In genomic region chr16:740459-740763, GRCh38 we compare ENCODE assay signal across 9 cellular contexts. TPM values are rescaled to one million over a fixed set of nuclear protein-coding genes. Genes with fewer than 3 reads are reported as not detected.
DNase-seq lines count a peak whose midpoint lies in the region; ATAC-seq, FAIRE-seq and TF ChIP-seq lines count a peak whose summit lies in the region.
"Had no signal": no experiment of that assay in that cellular context is flagged by ENCODE, and none has a peak within 500 bp of the region (broad histone marks: within the 10 kb centered on the region; RNA-seq: fewer than 3 reads in every experiment).

No MANE protein-coding gene starts in this region.

- no peak overlapping the region for H3K27ac Mint-ChIP-seq in activated CD4-positive, alpha-beta T cell treated with anti-CD3 and anti-CD28 coated beads for 36 hours

- POLR2A ChIA-PET in activated CD4-positive, alpha-beta T cell treated with anti-CD3 and anti-CD28 coated beads for 36 hours (lab: Charles Lee): no interaction called here
- POLR2A ChIA-PET in PC-3 (lab: Charles Lee; ENCODE audit: unreplicated experiment): no interaction called here

- H3K79me2 ChIP-seq in PC-3 (ENCODE audit: low read length): peaks cover 12% of the 10 kb centered on the region

- no peak for ATAC-seq in activated CD4-positive, alpha-beta T cell treated with anti-CD3 and anti-CD28 coated beads for 36 hours
- ATAC-seq in PC-3 (peak; percentile 28), pancreas (peak; percentile 2 to 25 (median 19))

- H3K4me3 Mint-ChIP-seq in activated CD4-positive, alpha-beta T cell treated with anti-CD3 and anti-CD28 coated beads for 36 hours: peak overlapping the region; percentile 76

- H3K4me1 Mint-ChIP-seq in activated CD4-positive, alpha-beta T cell treated with anti-CD3 and anti-CD28 coated beads for 36 hours: peaks cover 26% of the 10 kb centered on the region

- DNase-seq in activated CD4-positive, alpha-beta T cell treated with anti-CD3 and anti-CD28 coated beads for 36 hours: no peak
- DNase-seq in activated CD4-positive, alpha-beta T cell treated with anti-CD3 and anti-CD28 coated beads for 4 hours: no peak
- no peak for DNase-seq in PC-3
- no peak for DNase-seq in esophagus muscularis mucosa (ENCODE audit: extremely low spot score)
- DNase-seq in pancreas: peak in 1 of 6 donors; percentile 83
- DNase-seq in glomerular visceral epithelial cell (ENCODE audit: extremely low spot score): no peak
- DNase-seq in retina: no peak
- no peak for DNase-seq in DMS 273 treated with DMSO at 0.1 percent for 48 hours (lab: John Stamatoyannopoulos, UW)

- no peaks in the 10 kb centered on the region for H3F3A ChIP-seq in PC-3 (ENCODE audit: low read length, unreplicated experiment)

- no TSS peak for BruUV-seq in PC-3 (replicated peaks; lab: Mats Ljungman, UMichigan)

- intact Hi-C loops in activated CD4-positive, alpha-beta T cell treated with anti-CD3 and anti-CD28 coated beads for 36 hours (cut with DNase I, micrococcal nuclease): loop anchor here (2.0 kb wide), 3 partner anchors 20 to 152 kb away; partner anchors contain the start of gene ANTKMT (in 2 of the 2)
- intact Hi-C loops in PC-3 (cut with micrococcal nuclease) (loop anchor here (5.0 kb wide), 1 partner anchor 42 kb away; no protein-coding TSS in a partner anchor), esophagus muscularis mucosa (cut with DNase I) (no loop called here), pancreas (cut with DNase I) (no loop called here)

- H3K27me3 ChIP-seq in PC-3 (ENCODE audit: low read length) (no peaks in the 10 kb centered on the region), esophagus muscularis mucosa (peaks cover 0 to 34% (median 0%) of the 10 kb centered on the region in 4 donors), pancreas (no peaks in the 10 kb centered on the region)

- peak overlapping the region; percentile 89 for H3K4me3 ChIP-seq in PC-3 (ENCODE audit: low read length)
- peak overlapping the region; percentile 67 to 96 (median 88) for H3K4me3 ChIP-seq in esophagus muscularis mucosa
- H3K4me3 ChIP-seq in pancreas: peak overlapping the region; percentile 88 to 97 (median 96)

- no peak for TF ChIP-seq POLR2A in esophagus muscularis mucosa (IDR thresholded peaks at IDR 0.05; ENCODE audit: low read depth)

- H3K9me3 Mint-ChIP-seq in activated CD4-positive, alpha-beta T cell treated with anti-CD3 and anti-CD28 coated beads for 36 hours (ENCODE audit: low read depth): no peaks in the 10 kb centered on the region

- no peak overlapping the region for H3K27ac ChIP-seq in PC-3 (ENCODE audit: low read length)
- peak overlapping the region; percentile 71 to 78 (median 72) for H3K27ac ChIP-seq in esophagus muscularis mucosa (replicated peaks in 1 of 4)
- peak overlapping the region in 2 of 4 donors; percentile 47 to 72 for H3K27ac ChIP-seq in pancreas

- no peaks in the 10 kb centered on the region for H3K9me2 ChIP-seq in PC-3 (replicated peaks; ENCODE audit: low read length)

- peaks cover 10% of the 10 kb centered on the region for H3K36me3 Mint-ChIP-seq in activated CD4-positive, alpha-beta T cell treated with anti-CD3 and anti-CD28 coated beads for 36 hours (ENCODE audit: low read depth)

- TF ChIP-seq EP300 in esophagus muscularis mucosa (IDR thresholded peaks at IDR 0.05): no peak

- H3K36me3 ChIP-seq in PC-3 (ENCODE audit: low read depth, low read length) (no peaks in the 10 kb centered on the region), esophagus muscularis mucosa (peaks cover 21 to 40% (median 29%) of the 10 kb centered on the region in 4 donors), pancreas (peaks cover 0 to 20% (median 0%) of the 10 kb centered on the region in 3 donors)

- H4K20me1 ChIP-seq in PC-3 (ENCODE audit: low read length): no peaks in the 10 kb centered on the region

- peak overlapping the region; percentile 79 for H3K9ac ChIP-seq in PC-3 (ENCODE audit: low read length)

- CTCF ChIA-PET in activated CD4-positive, alpha-beta T cell treated with anti-CD3 and anti-CD28 coated beads for 36 hours (lab: Charles Lee): interaction anchor here (0.7 to 2.3 kb wide), 7 partner anchors 16 to 513 kb away, joined by 3 to 7 read pairs (median 3); partner anchors contain the start of gene ANTKMT
- CTCF ChIA-PET in PC-3 (lab: Charles Lee): no interaction called here

- no peak for FAIRE-seq in pancreas (lab: Jason Lieb, UNC)

- 3% methylated on average over 12 of the region's 22 CpGs for WGBS in esophagus muscularis mucosa
- WGBS in pancreas, 2 donors: 0 to 1% methylated on average over 19 to 22 of the region's 22 CpGs

- H3K4me2 ChIP-seq in PC-3 (ENCODE audit: low read length): peak overlapping the region; percentile 97

- H3K9me3 ChIP-seq in PC-3 (ENCODE audit: low read length) (no peaks in the 10 kb centered on the region), esophagus muscularis mucosa (no peaks in the 10 kb centered on the region), pancreas (no peaks in the 10 kb centered on the region)

- H3K4me1 ChIP-seq in PC-3 (ENCODE audit: insufficient read depth, low read length) (peaks cover 5% of the 10 kb centered on the region; the same call in 1 of the 2 replicates), esophagus muscularis mucosa (peaks cover 14 to 21% (median 18%) of the 10 kb centered on the region in 4 donors), pancreas (peaks cover 5 to 7% (median 7%) of the 10 kb centered on the region in 3 donors)

- TF ChIP-seq CTCF in PC-3 (conservative IDR thresholded peaks at IDR 0.05; ENCODE audit: low read depth, low read length) (no peak), esophagus muscularis mucosa (IDR thresholded peaks at IDR 0.05) (no peak), pancreas (IDR thresholded peaks at IDR 0.05) (no peak)

- H3K27me3 Mint-ChIP-seq in activated CD4-positive, alpha-beta T cell treated with anti-CD3 and anti-CD28 coated beads for 36 hours: no peaks in the 10 kb centered on the region

- peak overlapping the region; percentile 87 for H2AFZ ChIP-seq in PC-3 (ENCODE audit: low read length)

RNA-seq across cellular contexts. Expression of gene CIAO3, which starts 0.4 kb away (rescaled TPM):
- total RNA-seq in activated CD4-positive, alpha-beta T cell treated with anti-CD3 and anti-CD28 coated beads for 36 hours: 10 to 100 TPM; 28.3 to 31.9 TPM
- 46.1 and 62.5 TPM in 2 replicates for total RNA-seq in PC-3 (2014; rRNA removed)
- 10 to 100 TPM; 19.4 to 33.3 (median 30.2) TPM for total RNA-seq in esophagus muscularis mucosa
- 10 to 100 TPM; 11.1 to 25.4 (median 14.1) TPM for total RNA-seq in pancreas
- polyA plus RNA-seq in pancreas: 10 to 100 TPM; 40.2 to 72.9 TPM

RNA-seq across cellular contexts. Expression of gene HAGHL, which starts 13.5 kb away (rescaled TPM):
- total RNA-seq in activated CD4-positive, alpha-beta T cell treated with anti-CD3 and anti-CD28 coated beads for 36 hours: 10 to 100 TPM; 10.0 to 11.7 TPM
- total RNA-seq in PC-3 (2014; rRNA removed) (16.4 and 19.4 TPM in 2 replicates), esophagus muscularis mucosa (1 to 10 TPM; 1.7 to 5.6 (median 4.5) TPM), pancreas (1 to 10 TPM in 4 of 6 donors, under 1 TPM in 2; 0.47 to 4.6 (median 1.1) TPM)
- 10 to 100 TPM in 1 of 2 donors, 1 to 10 TPM in 1; 6.4 to 17.5 TPM for polyA plus RNA-seq in pancreas

RNA-seq across cellular contexts. Expression of gene CCDC78, which starts 14.2 kb away (rescaled TPM):
- 1 to 10 TPM; 1.8 to 2.4 TPM for total RNA-seq in activated CD4-positive, alpha-beta T cell treated with anti-CD3 and anti-CD28 coated beads for 36 hours
- total RNA-seq in PC-3 (2014; rRNA removed) (3.3 and 5.8 TPM in 2 replicates), esophagus muscularis mucosa (1 to 10 TPM in 1 of 4 donors, under 1 TPM in 3; 0.33 to 2.5 (median 0.61) TPM), pancreas (under 1 TPM; 0.16 to 0.95 (median 0.25) TPM)
- polyA plus RNA-seq in pancreas: 1 to 10 TPM; 2.1 to 7.7 TPM

RNA-seq across cellular contexts. Expression of gene ANTKMT, which starts 19.5 kb away (rescaled TPM):
- 10 to 100 TPM; 13.3 to 27.0 TPM for total RNA-seq in activated CD4-positive, alpha-beta T cell treated with anti-CD3 and anti-CD28 coated beads for 36 hours
- total RNA-seq in PC-3 (2014; rRNA removed): 77.3 and 79.0 TPM in 2 replicates
- total RNA-seq in esophagus muscularis mucosa: 10 to 100 TPM; 26.5 to 48.6 (median 40.3) TPM
- total RNA-seq in pancreas: 10 to 100 TPM; 12.2 to 25.5 (median 20.1) TPM
- 10 to 100 TPM; 35.2 to 41.7 TPM for polyA plus RNA-seq in pancreas

RNA-seq across cellular contexts. Expression of gene MSLN, which starts 20.1 kb away (rescaled TPM):
- not detected for total RNA-seq in activated CD4-positive, alpha-beta T cell treated with anti-CD3 and anti-CD28 coated beads for 36 hours
- total RNA-seq in PC-3 (2014; rRNA removed): 0.73 and 4.7 TPM in 2 replicates
- total RNA-seq in esophagus muscularis mucosa: under 1 TPM in 1 of 4 donors, not detected in 3; 0.39 TPM
- total RNA-seq in pancreas: 1 to 10 TPM in 2 of 6 donors, under 1 TPM in 3, not detected in 1; 0.35 to 2.4 (median 0.90) TPM
- 1 to 10 TPM in 1 of 2 donors, under 1 TPM in 1; 0.96 to 4.6 TPM for polyA plus RNA-seq in pancreas
- total RNA-seq: Daoy had no signal

Comparison
In these comparisons a context has a peak if more than half of its experiments do, and no peak if none do; other contexts are left out.
1. intact Hi-C loops: an anchor here in activated CD4-positive, alpha-beta T cell treated with anti-CD3 and anti-CD28 coated beads for 36 hours (2.0 kb wide) and PC-3 (5.0 kb wide); none called in esophagus muscularis mucosa and pancreas.